Comparison of ENCODE assay signal across 1 cellular context in genomic region chr2:9109871-9110270, GRCh38.
TF ChIP-seq lines count a peak whose summit lies in the region.

No MANE protein-coding gene starts in this region.

TF ChIP-seq in GM12878, 131 proteins besides CTCF, POLR2A, EP300 and RAD21 (continued from another document):
- TF ChIP-seq NKRF (conservative IDR thresholded peaks at IDR 0.05) (no peak), HDGF (IDR thresholded peaks at IDR 0.05) (no peak), ASH2L (IDR thresholded peaks at IDR 0.05; ENCODE audit: borderline replicate concordance, low read depth) (no peak)
TF ChIP-seq in GM12878: peak in this region for 0.
